In genomic region chr18:13147146-13147545, GRCh38 we compare ENCODE assay signal across 14 cellular contexts.
DNase-seq lines count a peak whose midpoint lies in the region; ATAC-seq, FAIRE-seq and TF ChIP-seq lines count a peak whose summit lies in the region.
"Had no signal": no experiment of that assay in that cellular context is flagged by ENCODE, and none has a peak within 500 bp of the region (broad histone marks: within the 10 kb centered on the region; RNA-seq: fewer than 3 reads in every experiment).

No MANE protein-coding gene starts in this region.

- 0 out of 2 replicates have a peak, but pooled peaks cover 4% of the 10 kb centered on the region for H3K9me2 ChIP-seq in GM23338 (ENCODE audit: insufficient read depth)

- POLR2A ChIA-PET in HepG2 (lab: Yijun Ruan, JAX): interaction anchor here (1.5 kb wide), 1 partner anchor 28 kb away, joined by 4 read pairs; no protein-coding TSS in a partner anchor

- H3K79me2 ChIP-seq in HepG2 (ENCODE audit: insufficient read depth, low read length): no peaks in the 10 kb centered on the region
- no peaks in the 10 kb centered on the region for H3K79me2 ChIP-seq in GM23338 (replicated peaks; ENCODE audit: insufficient read depth)

- no peak for TF ChIP-seq RAD21 in HepG2 (CRISPR knock-in tag; IDR thresholded peaks at IDR 0.05)

- no peaks in the 10 kb centered on the region for H4K20me1 ChIP-seq in HepG2 (ENCODE audit: insufficient read depth, low read length)
- no peaks in the 10 kb centered on the region for H4K20me1 ChIP-seq in GM23338 (replicated peaks; ENCODE audit: insufficient read depth)

- peak; percentile 93 for DNase-seq in DMS53 (lab: John Stamatoyannopoulos, UW)
- DNase-seq in NCI-H1092 treated with DMSO at 0.1 percent for 48 hours (lab: John Stamatoyannopoulos, UW): peak; percentile 45
- DNase-seq in NCI-H774 (lab: John Stamatoyannopoulos, UW): peak; percentile 45
- peak; percentile 47 for DNase-seq in HepG2 (ENCODE audit: low spot score)
- no peak for DNase-seq in activated effector memory CD4-positive, alpha-beta T cell treated with anti-CD3 and anti-CD28 coated beads, Interleukin-2, amount 50 U/mL, for 16 hours
- no peak for DNase-seq in GM23338 (ENCODE audit: low spot score)
- no peak for DNase-seq in anterior cingulate cortex (lab: John Stamatoyannopoulos, UW)
- DNase-seq: activated CD4-positive, alpha-beta T cell treated with anti-CD3 and anti-CD28 coated beads for 48 hours; activated T-cell treated with anti-CD3 and anti-CD28 coated beads, Interleukin-2, amount 50 U/mL, for 48 hours; BE2C; kidney; retina; T-helper 1 cell had no signal

- H3K36me3 Mint-ChIP-seq in GM23338 (ENCODE audit: low read depth): peaks cover 19% of the 10 kb centered on the region

- FAIRE-seq in HepG2 (lab: Jason Lieb, UNC): peak; percentile 57

- no TSS peak for BruUV-seq in HepG2 (replicated peaks; lab: Mats Ljungman, UMichigan)

- H3K4me1 ChIP-seq in HepG2 (ENCODE audit: insufficient read depth, low read length) (peaks cover 46% of the 10 kb centered on the region), GM23338 (ENCODE audit: insufficient read depth) (no peaks in the 10 kb centered on the region)
- H3K4me1 ChIP-seq: BE2C had no signal

- WGBS in HepG2 (ENCODE audit: low lambda C conversion rate): 8% methylated on average over 6 of the region's 6 CpGs

- H3K36me3 ChIP-seq in HepG2 (replicated peaks in 1 of 2; ENCODE audit: control insufficient read depth in 1 of 2, insufficient read depth in 2 of 2, low read length in 2 of 2) (no peaks in the 10 kb centered on the region), GM23338 (ENCODE audit: insufficient read depth) (peaks cover 6% of the 10 kb centered on the region)
- H3K36me3 ChIP-seq: BE2C had no signal

- H3K9me3 ChIP-seq in HepG2 (ENCODE audit: low read length): peaks cover 9% of the 10 kb centered on the region; the same call in 1 of the 2 replicates
- H3K9me3 ChIP-seq: BE2C had no signal

- H3K9me3 Mint-ChIP-seq in GM23338: peaks cover 27% of the 10 kb centered on the region

- TF ChIP-seq POLR2A in HepG2 (IDR thresholded peaks at IDR 0.05; ENCODE audit: insufficient read depth in 1 of 2, low read depth in 2 of 2, low read length in 2 of 2): no peak

- H3K4me3 ChIP-seq in HepG2 (replicated peaks in 1 of 3; ENCODE audit: insufficient read depth in 1 of 3, low read depth in 2 of 3, low read length in 3 of 3) (peak overlapping the region in 1 of 3 experiments; percentile 7; a peak in 1 of 6 replicates), GM23338 (no peak overlapping the region)

- no peak for TF ChIP-seq EP300 in HepG2 (IDR thresholded peaks at IDR 0.05; ENCODE audit: low read depth in 2 of 2, low read length in 2 of 2)
- TF ChIP-seq EP300 in HepG2 (CRISPR knock-in tag; IDR thresholded peaks at IDR 0.05; ENCODE audit: borderline replicate concordance): no peak

- TF ChIP-seq CTCF in HepG2 (CRISPR knock-in tag; IDR thresholded peaks at IDR 0.05) (no peak), GM23338 (conservative IDR thresholded peaks at IDR 0.05; ENCODE audit: low read depth in 2 of 2) (no peak)

- in situ Hi-C loops in HepG2 (cut with HindIII; ENCODE audit: extremely low pct_ligation_motif_present, low pct_unique_long_range_greater_than_20kb): no loop called here

- H3K27me3 Mint-ChIP-seq in GM23338 (ENCODE audit: insufficient read depth, low read depth, poor library complexity): no peaks in the 10 kb centered on the region

- H3K27ac ChIP-seq in HepG2 (ENCODE audit: extremely low read length, insufficient read depth, low read length) (no peak overlapping the region), GM23338 (ENCODE audit: low read depth) (no peak overlapping the region)

- H2AFZ ChIP-seq in HepG2 (ENCODE audit: low read length) (peak overlapping the region; percentile 2), GM23338 (no peak overlapping the region)

- H3K9ac ChIP-seq in HepG2 (ENCODE audit: insufficient read depth, low read depth, low read length): no peak overlapping the region

- CTCF ChIA-PET in HepG2 (lab: Yijun Ruan, JAX; ENCODE audit: low intra/inter-chr PET ratio, low total read pairs): no interaction called here

- H3K4me2 ChIP-seq in HepG2 (ENCODE audit: low read depth, low read length) (peak overlapping the region; percentile 58), GM23338 (no peak overlapping the region)

- no peaks in the 10 kb centered on the region for H3K27me3 ChIP-seq in HepG2 (ENCODE audit: control insufficient read depth in 1 of 2, insufficient read depth in 2 of 2, low read length in 2 of 2)
- H3K27me3 ChIP-seq in GM23338 (ENCODE audit: insufficient read depth): no peaks in the 10 kb centered on the region
- H3K27me3 ChIP-seq: BE2C had no signal

- peaks cover 7% of the 10 kb centered on the region; the same call in 2 of the 3 replicates for H3K4me1 Mint-ChIP-seq in GM23338

- intact Hi-C loops in HepG2 (cut with micrococcal nuclease; ENCODE audit: unreplicated experiment): loop anchor here (1.0 kb wide), 1 partner anchor 9 kb away; no protein-coding TSS in a partner anchor

- ATAC-seq in HepG2: peak; percentile 59
- no peak for ATAC-seq in GM23338
- no peak for ATAC-seq in HG03571 (IDR thresholded peaks at IDR 0.05; ENCODE audit: unreplicated experiment)

- no peaks in the 10 kb centered on the region for H3F3A ChIP-seq in GM23338 (replicated peaks; ENCODE audit: low read depth)

- no peak overlapping the region for H3K27ac Mint-ChIP-seq in GM23338

- no peak overlapping the region for H3K4me3 Mint-ChIP-seq in GM23338

TF ChIP-seq in HepG2, 621 proteins besides CTCF, POLR2A, EP300 and RAD21 (continues in another document):
- no peak for TF ChIP-seq ZNF207 (IDR thresholded peaks at IDR 0.05; ENCODE audit: borderline replicate concordance)
- TF ChIP-seq, protein P1, sequence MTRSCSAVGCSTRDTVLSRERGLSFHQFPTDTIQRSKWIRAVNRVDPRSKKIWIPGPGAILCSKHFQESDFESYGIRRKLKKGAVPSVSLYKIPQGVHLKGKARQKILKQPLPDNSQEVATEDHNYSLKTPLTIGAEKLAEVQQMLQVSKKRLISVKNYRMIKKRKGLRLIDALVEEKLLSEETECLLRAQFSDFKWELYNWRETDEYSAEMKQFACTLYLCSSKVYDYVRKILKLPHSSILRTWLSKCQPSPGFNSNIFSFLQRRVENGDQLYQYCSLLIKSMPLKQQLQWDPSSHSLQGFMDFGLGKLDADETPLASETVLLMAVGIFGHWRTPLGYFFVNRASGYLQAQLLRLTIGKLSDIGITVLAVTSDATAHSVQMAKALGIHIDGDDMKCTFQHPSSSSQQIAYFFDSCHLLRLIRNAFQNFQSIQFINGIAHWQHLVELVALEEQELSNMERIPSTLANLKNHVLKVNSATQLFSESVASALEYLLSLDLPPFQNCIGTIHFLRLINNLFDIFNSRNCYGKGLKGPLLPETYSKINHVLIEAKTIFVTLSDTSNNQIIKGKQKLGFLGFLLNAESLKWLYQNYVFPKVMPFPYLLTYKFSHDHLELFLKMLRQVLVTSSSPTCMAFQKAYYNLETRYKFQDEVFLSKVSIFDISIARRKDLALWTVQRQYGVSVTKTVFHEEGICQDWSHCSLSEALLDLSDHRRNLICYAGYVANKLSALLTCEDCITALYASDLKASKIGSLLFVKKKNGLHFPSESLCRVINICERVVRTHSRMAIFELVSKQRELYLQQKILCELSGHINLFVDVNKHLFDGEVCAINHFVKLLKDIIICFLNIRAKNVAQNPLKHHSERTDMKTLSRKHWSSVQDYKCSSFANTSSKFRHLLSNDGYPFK (CRISPR knock-in tag; IDR thresholded peaks at IDR 0.05; ENCODE audit: borderline replicate concordance): no peak

TF ChIP-seq in GM23338, 12 proteins besides CTCF, POLR2A, EP300 and RAD21 (continues in another document):
- no peak for TF ChIP-seq ZNF331 (CRISPR knock-in tag; IDR thresholded peaks at IDR 0.05; ENCODE audit: low read depth)

Comparison
In these comparisons a context has a peak if more than half of its experiments do, and no peak if none do; other contexts are left out.
1. DNase-seq: peak in DMS53 (single experiment), NCI-H1092 treated with DMSO at 0.1 percent for 48 hours (single experiment), NCI-H774 (single experiment) and HepG2 (single experiment); none in activated effector memory CD4-positive, alpha-beta T cell treated with anti-CD3 and anti-CD28 coated beads, Interleukin-2, amount 50 U/mL, for 16 hours (single experiment), GM23338 (single experiment) and anterior cingulate cortex (0 of 58).